Comparison of ENCODE assay signal across 8 cellular contexts in the genomic region with DNA sequence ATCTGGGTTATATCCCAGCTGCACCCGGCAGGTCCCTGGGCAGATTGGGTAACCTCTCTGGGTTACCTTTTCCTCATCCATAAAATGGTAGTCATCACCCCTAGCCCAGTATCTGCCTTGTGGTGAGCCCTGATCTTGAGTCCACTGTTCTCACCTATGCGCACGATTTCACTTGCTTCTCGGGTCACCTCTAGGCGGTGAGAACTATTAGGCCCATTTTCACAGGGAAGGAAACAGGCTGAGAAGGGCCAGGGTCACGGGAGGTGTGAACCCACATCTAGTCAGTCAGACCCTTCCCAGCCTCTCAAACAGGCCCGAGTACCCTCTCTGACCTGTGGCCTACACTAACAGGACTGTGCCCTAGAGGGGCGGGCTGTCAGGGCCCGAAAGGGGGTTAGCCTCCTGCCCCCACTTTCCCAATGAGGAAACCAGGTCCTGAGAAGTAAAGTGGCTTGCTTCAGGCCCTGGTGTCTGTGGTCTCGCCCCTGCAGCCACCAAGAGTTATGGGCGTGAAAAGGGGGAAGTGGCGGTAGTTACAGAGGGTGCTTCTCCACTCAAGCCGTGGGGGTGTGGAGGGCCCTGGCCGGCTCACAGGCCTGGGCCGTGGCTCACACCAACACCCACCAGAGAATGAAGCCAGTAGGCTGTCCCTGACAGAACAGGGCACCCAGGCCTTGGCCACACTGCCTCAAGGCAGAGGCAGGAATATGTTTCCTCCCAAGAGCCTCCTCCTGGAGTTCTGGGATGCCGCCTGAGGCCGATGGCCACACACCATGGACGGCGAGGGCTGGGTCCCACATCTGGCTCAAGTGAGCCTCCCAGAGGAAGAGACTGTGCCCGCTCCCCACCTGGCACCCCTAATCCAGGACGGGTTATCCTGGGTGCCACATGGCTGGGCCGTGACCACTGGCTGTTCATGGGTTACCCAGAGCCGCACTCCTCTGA. TPM values are rescaled to one million over a fixed set of nuclear protein-coding genes. Genes with fewer than 3 reads are reported as not detected.
A peak's percentile ranks its signal among the peaks of the same experiment; 100 is the strongest.
DNase-seq lines count a peak whose midpoint lies in the region; ATAC-seq and TF ChIP-seq lines count a peak whose summit lies in the region.

No MANE protein-coding gene starts in this region.

- CTCF ChIA-PET in activated CD4-positive, alpha-beta T cell treated with anti-CD3 and anti-CD28 coated beads, Interleukin-2, amount 10 ng/mL, durations not matched to agents 7 days and 5 days (lab: Charles Lee) = interaction anchor here (0.9 to 4.3 kb wide), 10 partner anchors 9 to 40 kb away, joined by 3 to 18 read pairs (median 6); partner anchors contain the start of gene PSTPIP1
- CTCF ChIA-PET in activated CD8-positive, alpha-beta T cell treated with anti-CD3 and anti-CD28 coated beads for 36 hours (lab: Charles Lee) = interaction anchor here (1.1 to 8.1 kb wide), 6 partner anchors 9 to 41 kb away, joined by 4 to 86 read pairs (median 10); no protein-coding TSS in a partner anchor

- H3K4me1 Mint-ChIP-seq in activated CD4-positive, alpha-beta T cell treated with anti-CD3 and anti-CD28 coated beads, Interleukin-2, amount 10 ng/mL, durations not matched to agents 7 days and 5 days = peaks cover 88% of the 10 kb centered on the region
- H3K4me1 Mint-ChIP-seq in activated CD8-positive, alpha-beta T cell treated with anti-CD3 and anti-CD28 coated beads for 36 hours (ENCODE audit: low read depth) = peaks cover 97% of the 10 kb centered on the region
- H3K4me1 Mint-ChIP-seq in stimulated activated effector memory CD8-positive, alpha-beta T cell treated with anti-CD3 and anti-CD28 coated beads, Interleukin-12 subunit alpha, Interleukin-12 subunit beta, amount 100 ng/mL, for 72 hours = peaks cover 97% of the 10 kb centered on the region

- H3K9me3 Mint-ChIP-seq in activated CD4-positive, alpha-beta T cell treated with anti-CD3 and anti-CD28 coated beads, Interleukin-2, amount 10 ng/mL, durations not matched to agents 7 days and 5 days = no peaks in the 10 kb centered on the region
- H3K9me3 Mint-ChIP-seq in activated CD8-positive, alpha-beta T cell treated with anti-CD3 and anti-CD28 coated beads for 36 hours = no peaks in the 10 kb centered on the region
- H3K9me3 Mint-ChIP-seq in stimulated activated effector memory CD8-positive, alpha-beta T cell treated with anti-CD3 and anti-CD28 coated beads, Interleukin-12 subunit alpha, Interleukin-12 subunit beta, amount 100 ng/mL, for 72 hours = no peaks in the 10 kb centered on the region

- no peak for TF ChIP-seq CTCF in activated CD8-positive, alpha-beta T cell treated with anti-CD3 and anti-CD28 coated beads for 36 hours (IDR thresholded peaks at IDR 0.05)

- H3K4me3 Mint-ChIP-seq in activated CD4-positive, alpha-beta T cell treated with anti-CD3 and anti-CD28 coated beads, Interleukin-2, amount 10 ng/mL, durations not matched to agents 7 days and 5 days = peak overlapping the region; percentile 61
- peak overlapping the region; percentile 57 for H3K4me3 Mint-ChIP-seq in activated CD8-positive, alpha-beta T cell treated with anti-CD3 and anti-CD28 coated beads for 36 hours
- peak overlapping the region; percentile 69 for H3K4me3 Mint-ChIP-seq in stimulated activated effector memory CD8-positive, alpha-beta T cell treated with anti-CD3 and anti-CD28 coated beads, Interleukin-12 subunit alpha, Interleukin-12 subunit beta, amount 100 ng/mL, for 72 hours

- peak; percentile 38 for ATAC-seq in HG03060 (IDR thresholded peaks at IDR 0.05; ENCODE audit: low read depth, unreplicated experiment)
- ATAC-seq in activated CD8-positive, alpha-beta T cell treated with anti-CD3 and anti-CD28 coated beads for 36 hours = peak; percentile 40
- ATAC-seq in stimulated activated effector memory CD8-positive, alpha-beta T cell treated with anti-CD3 and anti-CD28 coated beads, Interleukin-12 subunit alpha, Interleukin-12 subunit beta, amount 100 ng/mL, for 72 hours = peak; percentile 49
- ATAC-seq in HG03039 (IDR thresholded peaks at IDR 0.05; ENCODE audit: unreplicated experiment) = no peak

- H3K27me3 Mint-ChIP-seq in activated CD4-positive, alpha-beta T cell treated with anti-CD3 and anti-CD28 coated beads, Interleukin-2, amount 10 ng/mL, durations not matched to agents 7 days and 5 days = no peaks in the 10 kb centered on the region
- H3K27me3 Mint-ChIP-seq in activated CD8-positive, alpha-beta T cell treated with anti-CD3 and anti-CD28 coated beads for 36 hours = no peaks in the 10 kb centered on the region

- H3K36me3 Mint-ChIP-seq in activated CD4-positive, alpha-beta T cell treated with anti-CD3 and anti-CD28 coated beads, Interleukin-2, amount 10 ng/mL, durations not matched to agents 7 days and 5 days (ENCODE audit: low read depth) = peaks cover 59% of the 10 kb centered on the region
- H3K36me3 Mint-ChIP-seq in activated CD8-positive, alpha-beta T cell treated with anti-CD3 and anti-CD28 coated beads for 36 hours (ENCODE audit: low read depth) = peaks cover 41% of the 10 kb centered on the region
- peaks cover 67% of the 10 kb centered on the region for H3K36me3 Mint-ChIP-seq in stimulated activated effector memory CD8-positive, alpha-beta T cell treated with anti-CD3 and anti-CD28 coated beads, Interleukin-12 subunit alpha, Interleukin-12 subunit beta, amount 100 ng/mL, for 72 hours

- intact Hi-C loops in activated CD8-positive, alpha-beta T cell treated with anti-CD3 and anti-CD28 coated beads for 36 hours (cut with micrococcal nuclease) = loop anchor here (5.0 to 10.0 kb wide), 2 partner anchors 42 to 110 kb away; partner anchors contain the start of gene SCAPER

- DNase-seq in activated CD4-positive, alpha-beta T cell treated with anti-CD3 and anti-CD28 coated beads, Interleukin-2, amount 10 ng/mL, durations not matched to agents 7 days and 5 days = no peak
- DNase-seq in activated CD4-positive, alpha-beta T cell treated with anti-CD3 and anti-CD28 coated beads for 48 hours = no peak
- DNase-seq in activated CD8-positive, alpha-beta T cell treated with anti-CD3 and anti-CD28 coated beads for 36 hours = peak; percentile 60
- DNase-seq in stimulated activated effector memory CD8-positive, alpha-beta T cell treated with anti-CD3 and anti-CD28 coated beads, Interleukin-12 subunit alpha, Interleukin-12 subunit beta, amount 100 ng/mL, for 72 hours (ENCODE audit: low spot score in 2 of 2) = peak in 1 of 2 donors; percentile 74
- no peak for DNase-seq in NCI-H2227 (lab: John Stamatoyannopoulos, UW; ENCODE audit: unreplicated experiment)
- DNase-seq in HuH-7 (ENCODE audit: low spot score) = no peak

- H3K27ac Mint-ChIP-seq in activated CD4-positive, alpha-beta T cell treated with anti-CD3 and anti-CD28 coated beads, Interleukin-2, amount 10 ng/mL, durations not matched to agents 7 days and 5 days = peak overlapping the region; percentile 93
- H3K27ac Mint-ChIP-seq in activated CD8-positive, alpha-beta T cell treated with anti-CD3 and anti-CD28 coated beads for 36 hours = peak overlapping the region; percentile 100
- peak overlapping the region; percentile 98 for H3K27ac Mint-ChIP-seq in stimulated activated effector memory CD8-positive, alpha-beta T cell treated with anti-CD3 and anti-CD28 coated beads, Interleukin-12 subunit alpha, Interleukin-12 subunit beta, amount 100 ng/mL, for 72 hours

- POLR2A ChIA-PET in activated CD4-positive, alpha-beta T cell treated with anti-CD3 and anti-CD28 coated beads, Interleukin-2, amount 10 ng/mL, durations not matched to agents 7 days and 5 days (lab: Charles Lee) = no interaction called here
- POLR2A ChIA-PET in activated CD8-positive, alpha-beta T cell treated with anti-CD3 and anti-CD28 coated beads for 36 hours (lab: Charles Lee) = interaction anchor here (1.4 to 6.9 kb wide), 6 partner anchors 8 to 26 kb away, joined by 6 to 50 read pairs (median 12); partner anchors contain the start of gene PSTPIP1

RNA-seq across cellular contexts. Expression of gene PSTPIP1, which starts 19.5 kb away (rescaled TPM):
- 100 to 1,000 TPM; 135 to 176 TPM for total RNA-seq in activated CD4-positive, alpha-beta T cell treated with anti-CD3 and anti-CD28 coated beads, Interleukin-2, amount 10 ng/mL, durations not matched to agents 7 days and 5 days
- total RNA-seq in activated CD8-positive, alpha-beta T cell treated with anti-CD3 and anti-CD28 coated beads for 36 hours = 100 to 1,000 TPM; 113 to 121 TPM

RNA-seq across cellular contexts. Expression of gene TSPAN3, which starts 56.5 kb away (rescaled TPM):
- total RNA-seq in activated CD4-positive, alpha-beta T cell treated with anti-CD3 and anti-CD28 coated beads, Interleukin-2, amount 10 ng/mL, durations not matched to agents 7 days and 5 days = 10 to 100 TPM; 14.5 to 16.7 TPM
- total RNA-seq in activated CD8-positive, alpha-beta T cell treated with anti-CD3 and anti-CD28 coated beads for 36 hours = 10 to 100 TPM; 25.6 to 27.0 TPM
